9 cellular contexts compared by ENCODE assay signal in the genomic region with DNA sequence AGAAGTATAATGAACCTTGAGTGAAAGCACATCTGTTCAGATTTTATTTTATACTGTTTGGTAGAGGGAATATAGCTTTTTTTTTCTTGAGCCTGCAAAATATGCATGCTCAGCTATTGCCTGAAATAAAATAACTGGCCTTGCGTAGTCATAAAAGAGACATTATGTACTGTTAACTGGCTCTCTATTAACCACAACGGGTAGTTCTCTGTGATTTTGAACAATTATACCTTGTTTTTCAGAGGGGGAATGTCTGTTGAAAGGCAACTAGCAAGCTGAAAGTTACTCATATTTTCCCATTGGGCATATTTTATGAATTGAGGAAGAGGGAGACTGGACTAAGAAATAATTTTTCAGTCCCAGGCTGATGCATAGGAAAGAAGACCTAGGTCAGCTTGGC.
"Had no signal": no experiment of that assay in that cellular context is flagged by ENCODE, and none has a peak within 500 bp of the region (broad histone marks: within the 10 kb centered on the region; RNA-seq: fewer than 3 reads in every experiment).

No MANE protein-coding gene starts in this region.

- H3K4me3 ChIP-seq: GM23248, HAP-1 had no signal

- FAIRE-seq: HepG2 had no signal

- ATAC-seq: HCT116, HepG2 had no signal

- H3K9me3 ChIP-seq: HAP-1 had no signal

- H3K4me1 ChIP-seq: HAP-1 had no signal

- H3K27ac ChIP-seq: GM23248, HL-60 had no signal

- DNase-seq: GM23248, GOT3, H7, HFFc6, KBM-7 had no signal

- H3K36me3 ChIP-seq: HAP-1 had no signal
